Comparison of ENCODE assay signal across 11 cellular contexts in genomic region chr3:21041621-21042020, GRCh38.
"Had no signal": no experiment of that assay in that cellular context is flagged by ENCODE, and none has a peak within 500 bp of the region (broad histone marks: within the 10 kb centered on the region; RNA-seq: fewer than 3 reads in every experiment).

No MANE protein-coding gene starts in this region.

- H3K27ac ChIP-seq: thyroid gland, uterus had no signal

- DNase-seq: activated CD4-positive, alpha-beta T cell treated with anti-CD3 and anti-CD28 coated beads for 48 hours; activated naive CD4-positive, alpha-beta T cell treated with anti-CD3 and anti-CD28 coated beads, Interleukin-2, amount 50 U/mL, for 16 hours; amniotic stem cell; endodermal cell; hippocampal formation; kidney glomerular epithelial cell; small intestine; T-cell; T1000; thyroid gland; uterus had no signal

- H3K27me3 ChIP-seq: thyroid gland, uterus had no signal

- H3K4me3 ChIP-seq: thyroid gland, uterus had no signal

- H3K36me3 ChIP-seq: thyroid gland, uterus had no signal
